In genomic region chr10:46523881-46524470, GRCh38 we compare ENCODE assay signal across 12 cellular contexts. TPM values are rescaled to one million over a fixed set of nuclear protein-coding genes. Genes with fewer than 3 reads are reported as not detected.
DNase-seq lines count a peak whose midpoint lies in the region; ATAC-seq and TF ChIP-seq lines count a peak whose summit lies in the region.
"Had no signal": no experiment of that assay in that cellular context is flagged by ENCODE, and none has a peak within 500 bp of the region (broad histone marks: within the 10 kb centered on the region; RNA-seq: fewer than 3 reads in every experiment).

No MANE protein-coding gene starts in this region.

- TF ChIP-seq CTCF in foreskin keratinocyte (conservative IDR thresholded peaks at IDR 0.05): no peak
- TF ChIP-seq CTCF in thoracic aorta (IDR thresholded peaks at IDR 0.05): no peak

- ATAC-seq in foreskin keratinocyte (peak; percentile 65), thoracic aorta (ENCODE audit: insufficient number of reproducible peaks, low FRiP score, low read depth) (peak; percentile 34)
- ATAC-seq: activated CD4-positive, alpha-beta T cell treated with anti-CD3 and anti-CD28 coated beads for 36 hours had no signal

- H3K27ac ChIP-seq in SJSA1 (peak overlapping the region; percentile 98), foreskin keratinocyte (peak overlapping the region; percentile 52), thoracic aorta (peak overlapping the region; percentile 2 to 9)

- H3K27me3 Mint-ChIP-seq in activated naive CD4-positive, alpha-beta T cell treated with anti-CD3 and anti-CD28 coated beads, Interleukin-2, amount 10 ng/mL, durations not matched to agents 7 days and 5 days: no peaks in the 10 kb centered on the region
- H3K27me3 Mint-ChIP-seq: activated CD4-positive, alpha-beta T cell treated with anti-CD3 and anti-CD28 coated beads for 36 hours; CD8-positive, alpha-beta memory T cell had no signal

- H3K4me1 Mint-ChIP-seq in activated naive CD4-positive, alpha-beta T cell treated with anti-CD3 and anti-CD28 coated beads, Interleukin-2, amount 10 ng/mL, durations not matched to agents 7 days and 5 days: no peaks in the 10 kb centered on the region
- H3K4me1 Mint-ChIP-seq: activated CD4-positive, alpha-beta T cell treated with anti-CD3 and anti-CD28 coated beads for 36 hours; CD8-positive, alpha-beta memory T cell had no signal

- H3K4me1 ChIP-seq in SJSA1 (replicated peaks) (peaks cover 68% of the 10 kb centered on the region), foreskin keratinocyte (peaks cover 26% of the 10 kb centered on the region), thoracic aorta (ENCODE audit: control insufficient read depth in 1 of 2, low read depth in 2 of 2) (peaks cover 13 to 20% of the 10 kb centered on the region in 2 donors)

- H3K4me3 Mint-ChIP-seq in activated naive CD4-positive, alpha-beta T cell treated with anti-CD3 and anti-CD28 coated beads, Interleukin-2, amount 10 ng/mL, durations not matched to agents 7 days and 5 days: no peak overlapping the region
- H3K4me3 Mint-ChIP-seq: activated CD4-positive, alpha-beta T cell treated with anti-CD3 and anti-CD28 coated beads for 36 hours; CD8-positive, alpha-beta memory T cell had no signal

- H3K36me3 ChIP-seq in SJSA1 (no peaks in the 10 kb centered on the region), thoracic aorta (no peaks in the 10 kb centered on the region)

- no peak overlapping the region for H3K27ac Mint-ChIP-seq in activated naive CD4-positive, alpha-beta T cell treated with anti-CD3 and anti-CD28 coated beads, Interleukin-2, amount 10 ng/mL, durations not matched to agents 7 days and 5 days
- H3K27ac Mint-ChIP-seq: activated CD4-positive, alpha-beta T cell treated with anti-CD3 and anti-CD28 coated beads for 36 hours; CD8-positive, alpha-beta memory T cell had no signal

- H3K9me3 ChIP-seq in SJSA1 (replicated peaks) (peaks cover 3% of the 10 kb centered on the region; the same call in 1 of the 2 replicates), thoracic aorta (no peaks in the 10 kb centered on the region)

- peak; percentile 14 for DNase-seq in activated naive CD4-positive, alpha-beta T cell treated with anti-CD3 and anti-CD28 coated beads, Interleukin-2, amount 10 ng/mL, durations not matched to agents 7 days and 5 days
- DNase-seq in activated naive CD4-positive, alpha-beta T cell treated with anti-CD3 and anti-CD28 coated beads, Interleukin-2, amount 50 U/mL, for 16 hours: no peak
- DNase-seq in SJSA1 (ENCODE audit: low read depth in 1 of 2, low spot score in 2 of 2) (peak; percentile 99 to 100), foreskin keratinocyte (peak; percentile 83 to 94), thoracic aorta (ENCODE audit: low spot score) (peak; percentile 62), NCI-H187 (lab: John Stamatoyannopoulos, UW) (no peak), NCI-H1436 (lab: John Stamatoyannopoulos, UW) (no peak), hypothalamus (lab: John Stamatoyannopoulos, UW) (no peak)
- DNase-seq: activated CD4-positive, alpha-beta T cell treated with anti-CD3 and anti-CD28 coated beads for 36 hours; effector memory CD4-positive, alpha-beta T cell had no signal

- no peaks in the 10 kb centered on the region for H3K36me3 Mint-ChIP-seq in activated naive CD4-positive, alpha-beta T cell treated with anti-CD3 and anti-CD28 coated beads, Interleukin-2, amount 10 ng/mL, durations not matched to agents 7 days and 5 days
- H3K36me3 Mint-ChIP-seq: CD8-positive, alpha-beta memory T cell had no signal

- H3K4me3 ChIP-seq in SJSA1 (no peak overlapping the region), thoracic aorta (peak overlapping the region; percentile 2)

- CTCF ChIA-PET in activated naive CD4-positive, alpha-beta T cell treated with anti-CD3 and anti-CD28 coated beads, Interleukin-2, amount 10 ng/mL, durations not matched to agents 7 days and 5 days (lab: Charles Lee): no interaction called here

- no peaks in the 10 kb centered on the region for H3K27me3 ChIP-seq in SJSA1 (replicated peaks)
- H3K27me3 ChIP-seq in foreskin keratinocyte: no peaks in the 10 kb centered on the region
- no peaks in the 10 kb centered on the region for H3K27me3 ChIP-seq in thoracic aorta (replicated peaks; ENCODE audit: insufficient read depth)

- H3K9me3 Mint-ChIP-seq in activated naive CD4-positive, alpha-beta T cell treated with anti-CD3 and anti-CD28 coated beads, Interleukin-2, amount 10 ng/mL, durations not matched to agents 7 days and 5 days: no peaks in the 10 kb centered on the region
- H3K9me3 Mint-ChIP-seq: CD8-positive, alpha-beta memory T cell had no signal

RNA-seq across cellular contexts. Expression of gene GPRIN2, which starts 32.5 kb away (rescaled TPM):
- 0.42 and 1.3 TPM in 2 replicates for total RNA-seq in SJSA1 (2014; rRNA removed; shearing (Covaris generic))
- total RNA-seq in foreskin keratinocyte (0.58 and 0.78 TPM in 2 replicates), thoracic aorta (1 to 10 TPM in 1 of 2 donors, under 1 TPM in 1; 0.27 to 4.8 TPM)
- 0.47 and 0.84 TPM in 2 replicates for polyA plus RNA-seq in foreskin keratinocyte
- total RNA-seq: activated CD4-positive, alpha-beta T cell treated with anti-CD3 and anti-CD28 coated beads for 36 hours; CD8-positive, alpha-beta memory T cell; NCI-H460 had no signal
- polyA plus RNA-seq: CD8-positive, alpha-beta memory T cell had no signal

RNA-seq across cellular contexts. Expression of gene SYT15, which starts 55.0 kb away (rescaled TPM):
- 5.2 and 8.6 TPM in 2 replicates for total RNA-seq in SJSA1 (2014; rRNA removed; shearing (Covaris generic))
- 0.10 and 0.32 TPM in 2 replicates for total RNA-seq in foreskin keratinocyte
- polyA plus RNA-seq in foreskin keratinocyte: 0.10 and 0.13 TPM in 2 replicates
- 1 to 10 TPM; 2.6 to 7.1 TPM for total RNA-seq in thoracic aorta

RNA-seq across cellular contexts. Expression of gene NPY4R, which starts 58.2 kb away (rescaled TPM):
- 0.06 and 0.71 TPM in 2 replicates for total RNA-seq in SJSA1 (2014; rRNA removed; shearing (Covaris generic))
- total RNA-seq in foreskin keratinocyte (0.14 and 0.17 TPM in 2 replicates), thoracic aorta (not detected)
- not detected in 2 replicates for polyA plus RNA-seq in foreskin keratinocyte
- total RNA-seq: activated CD4-positive, alpha-beta T cell treated with anti-CD3 and anti-CD28 coated beads for 36 hours; CD8-positive, alpha-beta memory T cell; NCI-H460 had no signal
- polyA plus RNA-seq: CD8-positive, alpha-beta memory T cell had no signal

Comparison
In these comparisons a context has a peak if more than half of its experiments do, and no peak if none do; other contexts are left out.
1. DNase-seq: peak in activated naive CD4-positive, alpha-beta T cell treated with anti-CD3 and anti-CD28 coated beads, Interleukin-2, amount 10 ng/mL, durations not matched to agents 7 days and 5 days (single experiment), SJSA1 (2 of 2), foreskin keratinocyte (2 of 2) and thoracic aorta (single experiment); none in activated naive CD4-positive, alpha-beta T cell treated with anti-CD3 and anti-CD28 coated beads, Interleukin-2, amount 50 U/mL, for 16 hours (single experiment), NCI-H187 (0 of 2), NCI-H1436 (single experiment) and hypothalamus (0 of 51).
2. H3K27ac ChIP-seq: peak in every context shown above with its lines; median percentile 98 in SJSA1; 52 in foreskin keratinocyte; 6 in thoracic aorta.